ENCODE assay signal across 1 cellular context in genomic region chr3:152313430-152313829, GRCh38.
A peak's percentile ranks its signal among the peaks of the same experiment; 100 is the strongest.
TF ChIP-seq lines count a peak whose summit lies in the region.

No MANE protein-coding gene starts in this region.

TF ChIP-seq in K562, 482 proteins besides CTCF, POLR2A, EP300 and RAD21 (continued from another document):
- TF ChIP-seq MLX (CRISPR knock-in tag; conservative IDR thresholded peaks at IDR 0.05) (no peak), KDM5B (IDR thresholded peaks at IDR 0.05; ENCODE audit: insufficient replicate concordance, low read depth, low read length) (no peak), NRF1 (conservative IDR thresholded peaks at IDR 0.05 in 1 of 2, IDR thresholded peaks at IDR 0.05 in 1 of 2) (no peak), POLR2AphosphoS2 (IDR thresholded peaks at IDR 0.05; ENCODE audit: low read length) (no peak), ZBTB7A (IDR thresholded peaks at IDR 0.05; ENCODE audit: borderline replicate concordance, control insufficient read depth, low read depth, low read length) (no peak), SRF (CRISPR knock-in tag; IDR thresholded peaks at IDR 0.05) (no peak), MXD1 (CRISPR knock-in tag; IDR thresholded peaks at IDR 0.05; ENCODE audit: borderline replicate concordance, poor library complexity, severe bottlenecking) (no peak), MEF2A (IDR thresholded peaks at IDR 0.05; ENCODE audit: control insufficient read depth, low read depth, low read length) (no peak), NFYB (IDR thresholded peaks at IDR 0.05; ENCODE audit: extremely low read depth, insufficient read length) (no peak), HINFP (tag; conservative IDR thresholded peaks at IDR 0.05; ENCODE audit: low read depth) (no peak), KAT8 (IDR thresholded peaks at IDR 0.05; ENCODE audit: low read depth) (no peak), RHOXF2B (CRISPR knock-in tag; conservative IDR thresholded peaks at IDR 0.05) (no peak), ILF3 (IDR thresholded peaks at IDR 0.05; ENCODE audit: borderline replicate concordance) (no peak), USF2 (CRISPR knock-in tag; IDR thresholded peaks at IDR 0.05) (no peak), SMARCC2 (IDR thresholded peaks at IDR 0.05; ENCODE audit: low read depth) (no peak), KLF13 (tag; IDR thresholded peaks at IDR 0.05; ENCODE audit: borderline replicate concordance, low read depth) (no peak), ZBTB5 (IDR thresholded peaks at IDR 0.05) (no peak), MEIS2 (IDR thresholded peaks at IDR 0.05; ENCODE audit: partially characterized antibody) (peak; percentile 34), CLOCK (CRISPR knock-in tag; IDR thresholded peaks at IDR 0.05; ENCODE audit: borderline replicate concordance) (no peak), EHMT2 (IDR thresholded peaks at IDR 0.05) (no peak), RAD51 (IDR thresholded peaks at IDR 0.05; ENCODE audit: borderline replicate concordance, low read depth) (no peak), PKNOX1 (IDR thresholded peaks at IDR 0.05) (peak; percentile 40; the same call in 1 of the 2 replicates), DPF2 (IDR thresholded peaks at IDR 0.05) (peak; percentile 45; the same call in 1 of the 2 replicates), ADNP (tag; IDR thresholded peaks at IDR 0.05) (0 out of 2 replicates have a peak, but pooled peaks have one; percentile 55), SMC3 (conservative IDR thresholded peaks at IDR 0.05; ENCODE audit: insufficient read depth, low read depth, low read length) (no peak), ZNF184 (CRISPR knock-in tag; IDR thresholded peaks at IDR 0.05) (no peak), ZBTB34 (CRISPR knock-in tag; IDR thresholded peaks at IDR 0.05) (no peak), ZNF134 (CRISPR knock-in tag; conservative IDR thresholded peaks at IDR 0.05) (no peak), NELFE (IDR thresholded peaks at IDR 0.05; ENCODE audit: insufficient read depth, insufficient read length) (no peak), CBFA2T2 (conservative IDR thresholded peaks at IDR 0.05) (no peak), GATAD2B (IDR thresholded peaks at IDR 0.05; ENCODE audit: borderline replicate concordance) (no peak), BCL6 (CRISPR knock-in tag; IDR thresholded peaks at IDR 0.05) (no peak), MCM7 (IDR thresholded peaks at IDR 0.05) (no peak)
